ENCODE assay signal across 1 cellular context in the genomic region with DNA sequence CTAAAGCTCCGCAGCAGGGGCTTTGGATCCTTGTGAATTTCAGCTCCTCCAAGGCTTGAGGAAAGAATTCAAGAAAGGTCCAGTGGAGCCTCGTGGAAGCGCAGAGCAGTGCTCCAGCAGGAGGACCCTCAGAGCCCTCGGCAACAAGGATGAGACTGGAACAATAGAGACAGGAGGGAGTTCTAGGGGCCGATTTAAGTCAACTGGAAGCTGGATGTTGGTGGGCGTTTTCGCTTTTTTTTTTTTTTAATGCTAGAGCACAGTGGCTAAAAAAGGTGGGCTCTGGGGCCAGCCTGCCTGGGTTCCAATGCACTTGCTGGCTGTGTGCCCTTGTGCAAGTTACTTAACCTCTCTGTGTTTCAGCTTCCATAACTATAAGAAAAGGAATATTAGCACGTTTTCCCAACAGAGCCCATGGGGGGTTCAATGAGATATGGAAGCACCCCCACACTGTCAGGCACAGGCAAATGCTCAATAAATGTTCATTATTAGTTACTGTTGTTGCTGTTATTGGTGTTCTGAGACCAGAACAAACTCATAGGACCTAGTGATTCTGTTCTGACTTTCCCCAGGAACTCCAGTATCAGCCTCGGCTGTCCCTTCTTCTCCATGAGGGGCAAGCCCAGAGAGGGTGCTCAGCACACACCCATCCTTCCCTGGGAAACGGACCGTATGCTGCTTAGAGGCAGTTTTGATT.
A peak's percentile ranks its signal among the peaks of the same experiment; 100 is the strongest.
TF ChIP-seq lines count a peak whose summit lies in the region.

No MANE protein-coding gene starts in this region.

TF ChIP-seq in K562, 482 proteins besides CTCF, POLR2A, EP300 and RAD21 (continued from another document):
- TF ChIP-seq, protein P1, sequence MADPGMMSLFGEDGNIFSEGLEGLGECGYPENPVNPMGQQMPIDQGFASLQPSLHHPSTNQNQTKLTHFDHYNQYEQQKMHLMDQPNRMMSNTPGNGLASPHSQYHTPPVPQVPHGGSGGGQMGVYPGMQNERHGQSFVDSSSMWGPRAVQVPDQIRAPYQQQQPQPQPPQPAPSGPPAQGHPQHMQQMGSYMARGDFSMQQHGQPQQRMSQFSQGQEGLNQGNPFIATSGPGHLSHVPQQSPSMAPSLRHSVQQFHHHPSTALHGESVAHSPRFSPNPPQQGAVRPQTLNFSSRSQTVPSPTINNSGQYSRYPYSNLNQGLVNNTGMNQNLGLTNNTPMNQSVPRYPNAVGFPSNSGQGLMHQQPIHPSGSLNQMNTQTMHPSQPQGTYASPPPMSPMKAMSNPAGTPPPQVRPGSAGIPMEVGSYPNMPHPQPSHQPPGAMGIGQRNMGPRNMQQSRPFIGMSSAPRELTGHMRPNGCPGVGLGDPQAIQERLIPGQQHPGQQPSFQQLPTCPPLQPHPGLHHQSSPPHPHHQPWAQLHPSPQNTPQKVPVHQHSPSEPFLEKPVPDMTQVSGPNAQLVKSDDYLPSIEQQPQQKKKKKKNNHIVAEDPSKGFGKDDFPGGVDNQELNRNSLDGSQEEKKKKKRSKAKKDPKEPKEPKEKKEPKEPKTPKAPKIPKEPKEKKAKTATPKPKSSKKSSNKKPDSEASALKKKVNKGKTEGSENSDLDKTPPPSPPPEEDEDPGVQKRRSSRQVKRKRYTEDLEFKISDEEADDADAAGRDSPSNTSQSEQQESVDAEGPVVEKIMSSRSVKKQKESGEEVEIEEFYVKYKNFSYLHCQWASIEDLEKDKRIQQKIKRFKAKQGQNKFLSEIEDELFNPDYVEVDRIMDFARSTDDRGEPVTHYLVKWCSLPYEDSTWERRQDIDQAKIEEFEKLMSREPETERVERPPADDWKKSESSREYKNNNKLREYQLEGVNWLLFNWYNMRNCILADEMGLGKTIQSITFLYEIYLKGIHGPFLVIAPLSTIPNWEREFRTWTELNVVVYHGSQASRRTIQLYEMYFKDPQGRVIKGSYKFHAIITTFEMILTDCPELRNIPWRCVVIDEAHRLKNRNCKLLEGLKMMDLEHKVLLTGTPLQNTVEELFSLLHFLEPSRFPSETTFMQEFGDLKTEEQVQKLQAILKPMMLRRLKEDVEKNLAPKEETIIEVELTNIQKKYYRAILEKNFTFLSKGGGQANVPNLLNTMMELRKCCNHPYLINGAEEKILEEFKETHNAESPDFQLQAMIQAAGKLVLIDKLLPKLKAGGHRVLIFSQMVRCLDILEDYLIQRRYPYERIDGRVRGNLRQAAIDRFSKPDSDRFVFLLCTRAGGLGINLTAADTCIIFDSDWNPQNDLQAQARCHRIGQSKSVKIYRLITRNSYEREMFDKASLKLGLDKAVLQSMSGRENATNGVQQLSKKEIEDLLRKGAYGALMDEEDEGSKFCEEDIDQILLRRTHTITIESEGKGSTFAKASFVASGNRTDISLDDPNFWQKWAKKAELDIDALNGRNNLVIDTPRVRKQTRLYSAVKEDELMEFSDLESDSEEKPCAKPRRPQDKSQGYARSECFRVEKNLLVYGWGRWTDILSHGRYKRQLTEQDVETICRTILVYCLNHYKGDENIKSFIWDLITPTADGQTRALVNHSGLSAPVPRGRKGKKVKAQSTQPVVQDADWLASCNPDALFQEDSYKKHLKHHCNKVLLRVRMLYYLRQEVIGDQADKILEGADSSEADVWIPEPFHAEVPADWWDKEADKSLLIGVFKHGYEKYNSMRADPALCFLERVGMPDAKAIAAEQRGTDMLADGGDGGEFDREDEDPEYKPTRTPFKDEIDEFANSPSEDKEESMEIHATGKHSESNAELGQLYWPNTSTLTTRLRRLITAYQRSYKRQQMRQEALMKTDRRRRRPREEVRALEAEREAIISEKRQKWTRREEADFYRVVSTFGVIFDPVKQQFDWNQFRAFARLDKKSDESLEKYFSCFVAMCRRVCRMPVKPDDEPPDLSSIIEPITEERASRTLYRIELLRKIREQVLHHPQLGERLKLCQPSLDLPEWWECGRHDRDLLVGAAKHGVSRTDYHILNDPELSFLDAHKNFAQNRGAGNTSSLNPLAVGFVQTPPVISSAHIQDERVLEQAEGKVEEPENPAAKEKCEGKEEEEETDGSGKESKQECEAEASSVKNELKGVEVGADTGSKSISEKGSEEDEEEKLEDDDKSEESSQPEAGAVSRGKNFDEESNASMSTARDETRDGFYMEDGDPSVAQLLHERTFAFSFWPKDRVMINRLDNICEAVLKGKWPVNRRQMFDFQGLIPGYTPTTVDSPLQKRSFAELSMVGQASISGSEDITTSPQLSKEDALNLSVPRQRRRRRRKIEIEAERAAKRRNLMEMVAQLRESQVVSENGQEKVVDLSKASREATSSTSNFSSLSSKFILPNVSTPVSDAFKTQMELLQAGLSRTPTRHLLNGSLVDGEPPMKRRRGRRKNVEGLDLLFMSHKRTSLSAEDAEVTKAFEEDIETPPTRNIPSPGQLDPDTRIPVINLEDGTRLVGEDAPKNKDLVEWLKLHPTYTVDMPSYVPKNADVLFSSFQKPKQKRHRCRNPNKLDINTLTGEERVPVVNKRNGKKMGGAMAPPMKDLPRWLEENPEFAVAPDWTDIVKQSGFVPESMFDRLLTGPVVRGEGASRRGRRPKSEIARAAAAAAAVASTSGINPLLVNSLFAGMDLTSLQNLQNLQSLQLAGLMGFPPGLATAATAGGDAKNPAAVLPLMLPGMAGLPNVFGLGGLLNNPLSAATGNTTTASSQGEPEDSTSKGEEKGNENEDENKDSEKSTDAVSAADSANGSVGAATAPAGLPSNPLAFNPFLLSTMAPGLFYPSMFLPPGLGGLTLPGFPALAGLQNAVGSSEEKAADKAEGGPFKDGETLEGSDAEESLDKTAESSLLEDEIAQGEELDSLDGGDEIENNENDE (IDR thresholded peaks at IDR 0.05; ENCODE audit: low read depth, low read length): no peak
- TF ChIP-seq PHF8 (IDR thresholded peaks at IDR 0.05; ENCODE audit: borderline replicate concordance, low read length): peak; percentile 40; the same call in 1 of the 2 replicates
- 0 out of 2 replicates have a peak, but pooled peaks have one; percentile 26 for TF ChIP-seq ZNF644 (tag; IDR thresholded peaks at IDR 0.05; ENCODE audit: low read depth)
- no peak for TF ChIP-seq HNRNPUL1 (IDR thresholded peaks at IDR 0.05; ENCODE audit: low read length)
- TF ChIP-seq HDAC1 (IDR thresholded peaks at IDR 0.05): no peak
